25 cellular contexts compared by ENCODE assay signal in genomic region chr2:141468746-141469145, GRCh38.
DNase-seq lines count a peak whose midpoint lies in the region; FAIRE-seq and TF ChIP-seq lines count a peak whose summit lies in the region.
"Had no signal": no experiment of that assay in that cellular context is flagged by ENCODE, and none has a peak within 500 bp of the region (broad histone marks: within the 10 kb centered on the region; RNA-seq: fewer than 3 reads in every experiment).

No MANE protein-coding gene starts in this region.

- no peaks in the 10 kb centered on the region for H3K36me3 ChIP-seq in astrocyte (ENCODE audit: insufficient read depth, low read length)
- no peaks in the 10 kb centered on the region for H3K36me3 ChIP-seq in small intestine (ENCODE audit: control insufficient read depth in 2 of 2, insufficient read depth in 2 of 2, low read length in 2 of 2)
- H3K36me3 ChIP-seq: BE2C, lower lobe of right lung, neutrophil, spleen, upper lobe of right lung had no signal

- TF ChIP-seq CTCF in astrocyte (IDR thresholded peaks at IDR 0.05; ENCODE audit: insufficient read depth, low read depth, low read length) = no peak
- no peak for TF ChIP-seq CTCF in GM20000 (IDR thresholded peaks at IDR 0.05; ENCODE audit: extremely low read depth, missing control alignments)

- no peaks in the 10 kb centered on the region for H3K79me2 ChIP-seq in astrocyte (ENCODE audit: insufficient read depth, low read length)

- no peaks in the 10 kb centered on the region for H3K9me3 Mint-ChIP-seq in astrocyte (ENCODE audit: unreplicated experiment)
- H3K9me3 Mint-ChIP-seq: dendritic cell treated with granulocyte-macrophage colony-stimulating factor and Interleukin-4, amounts not matched to agents 40 ng/mL and 50 ng/mL, for 4 days had no signal

- WGBS in small intestine, 3 donors = 14 to 41% (median 35%) methylated on average over 6 of the region's 6 CpGs

- H3K4me2 ChIP-seq in astrocyte (ENCODE audit: low read length) = no peak overlapping the region

- no peaks in the 10 kb centered on the region for H3K27me3 Mint-ChIP-seq in astrocyte (ENCODE audit: low read depth, unreplicated experiment)
- H3K27me3 Mint-ChIP-seq: activated CD4-positive, alpha-beta memory T cell treated with anti-CD3 and anti-CD28 coated beads for 36 hours; dendritic cell treated with granulocyte-macrophage colony-stimulating factor and Interleukin-4, amounts not matched to agents 40 ng/mL and 50 ng/mL, for 4 days; stimulated activated naive CD8-positive, alpha-beta T cell treated with anti-CD3 and anti-CD28 coated beads, Interleukin-15, Interleukin-2, amounts not matched to agents 100 ng/mL and 50 ng/mL, for 24 hours had no signal

- no peaks in the 10 kb centered on the region for H3K9me3 ChIP-seq in astrocyte (ENCODE audit: insufficient read depth, low read depth, low read length)
- H3K9me3 ChIP-seq in small intestine (ENCODE audit: control insufficient read depth, low read depth) = no peaks in the 10 kb centered on the region
- H3K9me3 ChIP-seq: BE2C, lower lobe of right lung, neutrophil, spleen, upper lobe of right lung had no signal

- H3K4me1 ChIP-seq in astrocyte (ENCODE audit: insufficient read depth, low read length) = no peaks in the 10 kb centered on the region
- no peaks in the 10 kb centered on the region for H3K4me1 ChIP-seq in small intestine (ENCODE audit: control insufficient read depth in 2 of 2, insufficient read depth in 1 of 2, low read depth in 1 of 2, low read length in 1 of 2)
- H3K4me1 ChIP-seq: BE2C, lower lobe of right lung, spleen, upper lobe of right lung had no signal

- H3K4me3 ChIP-seq in astrocyte (ENCODE audit: insufficient read depth, low read depth, low read length) = no peak overlapping the region
- H3K4me3 ChIP-seq in small intestine (ENCODE audit: low read depth in 1 of 2, low read length in 2 of 2) = no peak overlapping the region
- H3K4me3 ChIP-seq: lower lobe of right lung, spleen, upper lobe of right lung had no signal

- H4K20me1 ChIP-seq in astrocyte (ENCODE audit: insufficient read depth, low read length) = no peaks in the 10 kb centered on the region

- no peak overlapping the region for H3K9ac ChIP-seq in astrocyte (ENCODE audit: low read length)

- H2AFZ ChIP-seq in astrocyte (ENCODE audit: low read depth, low read length) = no peak overlapping the region

- H3K27ac ChIP-seq in astrocyte (ENCODE audit: low read depth, low read length) = no peak overlapping the region
- no peak overlapping the region for H3K27ac ChIP-seq in small intestine (ENCODE audit: low read depth in 1 of 2, low read length in 1 of 2)
- H3K27ac ChIP-seq: lower lobe of right lung, neutrophil, spleen, upper lobe of right lung had no signal

- peak; percentile 26 for DNase-seq in NCI-H1105 (lab: John Stamatoyannopoulos, UW)
- DNase-seq in NCI-H1105 treated with DMSO at 0.1 percent for 48 hours (lab: John Stamatoyannopoulos, UW) = no peak
- DNase-seq in astrocyte (ENCODE audit: low read depth) = peak; percentile 12
- DNase-seq in kidney tubule cell (ENCODE audit: low spot score) = peak; percentile 8
- peak; percentile 1 for DNase-seq in small intestine
- no peak for DNase-seq in activated CD4-positive, alpha-beta T cell treated with anti-CD3 and anti-CD28 coated beads for 4 hours
- DNase-seq in stimulated activated CD4-positive, alpha-beta T cell treated with anti-CD3 and anti-CD28 coated beads, Interleukin-1b, Interleukin-23, amount 100 ng/mL, for 48 hours = no peak
- DNase-seq in GM20000 (ENCODE audit: low spot score) = no peak
- DNase-seq: activated CD4-positive, alpha-beta memory T cell treated with anti-CD3 and anti-CD28 coated beads for 36 hours; activated CD4-positive, CD25-positive, alpha-beta regulatory T cell; BE2C; EL; GOT3; lower lobe of right lung; NCI-H2107; NCI-H69; SHP77 treated with DMSO at 0.1 percent for 48 hours; spleen; SW 1271; upper lobe of right lung had no signal

- no peaks in the 10 kb centered on the region for H3K4me1 Mint-ChIP-seq in astrocyte (ENCODE audit: low read depth, unreplicated experiment)

- H3K27me3 ChIP-seq in astrocyte (ENCODE audit: insufficient read depth, low read length) = no peaks in the 10 kb centered on the region
- no peaks in the 10 kb centered on the region for H3K27me3 ChIP-seq in small intestine (ENCODE audit: control insufficient read depth in 2 of 2, insufficient read depth in 2 of 2, low read length in 2 of 2)
- H3K27me3 ChIP-seq: BE2C, neutrophil, spleen, upper lobe of right lung had no signal

- no peak overlapping the region for H3K4me3 Mint-ChIP-seq in astrocyte (ENCODE audit: unreplicated experiment)
- H3K4me3 Mint-ChIP-seq: activated CD4-positive, alpha-beta memory T cell treated with anti-CD3 and anti-CD28 coated beads for 36 hours; dendritic cell treated with granulocyte-macrophage colony-stimulating factor and Interleukin-4, amounts not matched to agents 40 ng/mL and 50 ng/mL, for 4 days; stimulated activated naive CD8-positive, alpha-beta T cell treated with anti-CD3 and anti-CD28 coated beads, Interleukin-15, Interleukin-2, amounts not matched to agents 100 ng/mL and 50 ng/mL, for 24 hours had no signal

- no peak overlapping the region for H3K27ac Mint-ChIP-seq in astrocyte (ENCODE audit: unreplicated experiment)
- H3K27ac Mint-ChIP-seq: activated CD4-positive, alpha-beta memory T cell treated with anti-CD3 and anti-CD28 coated beads for 36 hours; dendritic cell treated with granulocyte-macrophage colony-stimulating factor and Interleukin-4, amounts not matched to agents 40 ng/mL and 50 ng/mL, for 4 days; stimulated activated naive CD8-positive, alpha-beta T cell treated with anti-CD3 and anti-CD28 coated beads, Interleukin-15, Interleukin-2, amounts not matched to agents 100 ng/mL and 50 ng/mL, for 24 hours had no signal

- FAIRE-seq in astrocyte (lab: Jason Lieb, UNC) (no peak), small intestine (lab: Jason Lieb, UNC) (no peak)
- FAIRE-seq: A204.1, HepG2 had no signal

- no peaks in the 10 kb centered on the region for H3K36me3 Mint-ChIP-seq in astrocyte (ENCODE audit: low read depth, unreplicated experiment)
- H3K36me3 Mint-ChIP-seq: activated CD4-positive, alpha-beta memory T cell treated with anti-CD3 and anti-CD28 coated beads for 36 hours had no signal

Comparison
In these comparisons a context has a peak if more than half of its experiments do, and no peak if none do; other contexts are left out.
1. DNase-seq: peak in NCI-H1105 (single experiment), astrocyte (single experiment), kidney tubule cell (single experiment) and small intestine (single experiment); none in NCI-H1105 treated with DMSO at 0.1 percent for 48 hours (single experiment), activated CD4-positive, alpha-beta T cell treated with anti-CD3 and anti-CD28 coated beads for 4 hours (0 of 2), stimulated activated CD4-positive, alpha-beta T cell treated with anti-CD3 and anti-CD28 coated beads, Interleukin-1b, Interleukin-23, amount 100 ng/mL, for 48 hours (single experiment) and GM20000 (single experiment).